11 cellular contexts compared by ENCODE assay signal in genomic region chr3:111311126-111311525, GRCh38.
DNase-seq lines count a peak whose midpoint lies in the region; ATAC-seq lines count a peak whose summit lies in the region.
"Had no signal": no experiment of that assay in that cellular context is flagged by ENCODE, and none has a peak within 500 bp of the region (broad histone marks: within the 10 kb centered on the region; RNA-seq: fewer than 3 reads in every experiment).

No MANE protein-coding gene starts in this region.

- H3K27ac Mint-ChIP-seq in activated naive CD4-positive, alpha-beta T cell treated with anti-CD3 and anti-CD28 coated beads, Interleukin-2, amount 50 U/mL, for 72 hours = peak overlapping the region; percentile 81 to 86
- H3K27ac Mint-ChIP-seq in T-helper 1 cell treated with Interleukin-12 subunit alpha and Interleukin-12 subunit beta and Interleukin-4 antibody, amounts not matched to agents 30 μg/mL and 1 μg/mL, for 36 hours = peak overlapping the region; percentile 90

- no peaks in the 10 kb centered on the region for H3K27me3 Mint-ChIP-seq in T-helper 1 cell treated with Interleukin-12 subunit alpha and Interleukin-12 subunit beta and Interleukin-4 antibody, amounts not matched to agents 30 μg/mL and 1 μg/mL, for 36 hours (ENCODE audit: low read depth)

- no peaks in the 10 kb centered on the region for H3K36me3 ChIP-seq in effector memory CD4-positive, alpha-beta T cell (ENCODE audit: control insufficient read depth, insufficient read depth, low read length)
- H3K36me3 ChIP-seq in urinary bladder (ENCODE audit: insufficient read depth) = no peaks in the 10 kb centered on the region
- H3K36me3 ChIP-seq: cardiac muscle cell had no signal

- H3K9me3 Mint-ChIP-seq in activated naive CD4-positive, alpha-beta T cell treated with anti-CD3 and anti-CD28 coated beads, Interleukin-2, amount 50 U/mL, for 72 hours = no peaks in the 10 kb centered on the region
- H3K9me3 Mint-ChIP-seq in T-helper 1 cell treated with Interleukin-12 subunit alpha and Interleukin-12 subunit beta and Interleukin-4 antibody, amounts not matched to agents 30 μg/mL and 1 μg/mL, for 36 hours = no peaks in the 10 kb centered on the region

- DNase-seq in activated naive CD4-positive, alpha-beta T cell treated with anti-CD3 and anti-CD28 coated beads, Interleukin-2, amount 50 U/mL, for 72 hours (ENCODE audit: low spot score in 2 of 2) = no peak
- DNase-seq in activated naive CD4-positive, alpha-beta T cell (lab: John Stamatoyannopoulos, UW) = no peak
- no peak for DNase-seq in effector memory CD4-positive, alpha-beta T cell
- no peak for DNase-seq in RPMI8226
- no peak for DNase-seq in DMS53 (lab: John Stamatoyannopoulos, UW)
- DNase-seq: DMS153, islet precursor cell had no signal

- peak overlapping the region; percentile 25 for H3K27ac ChIP-seq in effector memory CD4-positive, alpha-beta T cell (ENCODE audit: insufficient read depth, low read length, poor library complexity, severe bottlenecking)
- H3K27ac ChIP-seq in urinary bladder (ENCODE audit: low read depth) = peak overlapping the region; percentile 28
- H3K27ac ChIP-seq: cardiac muscle cell had no signal

- H3K27me3 ChIP-seq in effector memory CD4-positive, alpha-beta T cell (replicated peaks; ENCODE audit: control insufficient read depth, insufficient read depth, low read length, poor library complexity, severe bottlenecking) = no peaks in the 10 kb centered on the region
- H3K27me3 ChIP-seq: cardiac muscle cell had no signal

- H3K36me3 Mint-ChIP-seq in activated naive CD4-positive, alpha-beta T cell treated with anti-CD3 and anti-CD28 coated beads, Interleukin-2, amount 50 U/mL, for 72 hours = no peaks in the 10 kb centered on the region
- H3K36me3 Mint-ChIP-seq in T-helper 1 cell treated with Interleukin-12 subunit alpha and Interleukin-12 subunit beta and Interleukin-4 antibody, amounts not matched to agents 30 μg/mL and 1 μg/mL, for 36 hours (ENCODE audit: low read depth) = peaks cover 2% of the 10 kb centered on the region

- no peak overlapping the region for H3K4me3 ChIP-seq in effector memory CD4-positive, alpha-beta T cell (ENCODE audit: insufficient read depth, low read depth, low read length, poor library complexity, severe bottlenecking)
- H3K4me3 ChIP-seq in urinary bladder (ENCODE audit: low read depth, low read length) = no peak overlapping the region
- H3K4me3 ChIP-seq: cardiac muscle cell had no signal

- no peaks in the 10 kb centered on the region for H3K9me3 ChIP-seq in effector memory CD4-positive, alpha-beta T cell (ENCODE audit: control insufficient read depth, low read length)

- H3K4me1 ChIP-seq in effector memory CD4-positive, alpha-beta T cell (ENCODE audit: control insufficient read depth, insufficient read depth, low read length, poor library complexity, severe bottlenecking) = peaks cover 24% of the 10 kb centered on the region
- H3K4me1 ChIP-seq in urinary bladder (ENCODE audit: insufficient read depth) = no peaks in the 10 kb centered on the region

- peak overlapping the region; percentile 64 for H3K4me3 Mint-ChIP-seq in T-helper 1 cell treated with Interleukin-12 subunit alpha and Interleukin-12 subunit beta and Interleukin-4 antibody, amounts not matched to agents 30 μg/mL and 1 μg/mL, for 36 hours

- peaks cover 39% of the 10 kb centered on the region for H3K4me1 Mint-ChIP-seq in T-helper 1 cell treated with Interleukin-12 subunit alpha and Interleukin-12 subunit beta and Interleukin-4 antibody, amounts not matched to agents 30 μg/mL and 1 μg/mL, for 36 hours (ENCODE audit: low read depth)

- ATAC-seq in activated naive CD4-positive, alpha-beta T cell treated with anti-CD3 and anti-CD28 coated beads, Interleukin-2, amount 50 U/mL, for 72 hours = peak; percentile 28 to 40
- no peak for ATAC-seq in HG02588 (IDR thresholded peaks at IDR 0.05; ENCODE audit: unreplicated experiment)
